Comparison of ENCODE assay signal across 1 cellular context in the genomic region with DNA sequence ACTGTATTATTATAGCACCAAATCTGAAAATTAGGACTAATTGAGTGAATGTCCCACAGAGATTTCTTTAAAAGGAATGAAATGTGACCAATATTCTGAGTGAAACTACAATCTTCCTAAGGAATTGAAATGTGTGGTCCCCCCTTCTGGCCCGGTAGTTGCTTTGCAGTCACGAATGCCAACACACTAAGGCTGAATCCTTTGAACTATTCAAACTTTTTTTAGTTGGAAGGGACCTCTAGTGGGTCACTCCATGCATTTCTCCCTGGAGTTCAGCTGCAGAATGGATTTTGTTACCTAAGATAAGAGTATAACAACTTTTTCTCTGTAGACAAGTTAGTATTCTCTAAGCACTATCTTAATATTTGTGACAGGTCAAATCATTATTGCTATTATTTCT.
TF ChIP-seq lines count a peak whose summit lies in the region.

No MANE protein-coding gene starts in this region.

TF ChIP-seq in HepG2, 621 proteins besides CTCF, POLR2A, EP300 and RAD21 (continued from another document):
- TF ChIP-seq, protein P1, sequence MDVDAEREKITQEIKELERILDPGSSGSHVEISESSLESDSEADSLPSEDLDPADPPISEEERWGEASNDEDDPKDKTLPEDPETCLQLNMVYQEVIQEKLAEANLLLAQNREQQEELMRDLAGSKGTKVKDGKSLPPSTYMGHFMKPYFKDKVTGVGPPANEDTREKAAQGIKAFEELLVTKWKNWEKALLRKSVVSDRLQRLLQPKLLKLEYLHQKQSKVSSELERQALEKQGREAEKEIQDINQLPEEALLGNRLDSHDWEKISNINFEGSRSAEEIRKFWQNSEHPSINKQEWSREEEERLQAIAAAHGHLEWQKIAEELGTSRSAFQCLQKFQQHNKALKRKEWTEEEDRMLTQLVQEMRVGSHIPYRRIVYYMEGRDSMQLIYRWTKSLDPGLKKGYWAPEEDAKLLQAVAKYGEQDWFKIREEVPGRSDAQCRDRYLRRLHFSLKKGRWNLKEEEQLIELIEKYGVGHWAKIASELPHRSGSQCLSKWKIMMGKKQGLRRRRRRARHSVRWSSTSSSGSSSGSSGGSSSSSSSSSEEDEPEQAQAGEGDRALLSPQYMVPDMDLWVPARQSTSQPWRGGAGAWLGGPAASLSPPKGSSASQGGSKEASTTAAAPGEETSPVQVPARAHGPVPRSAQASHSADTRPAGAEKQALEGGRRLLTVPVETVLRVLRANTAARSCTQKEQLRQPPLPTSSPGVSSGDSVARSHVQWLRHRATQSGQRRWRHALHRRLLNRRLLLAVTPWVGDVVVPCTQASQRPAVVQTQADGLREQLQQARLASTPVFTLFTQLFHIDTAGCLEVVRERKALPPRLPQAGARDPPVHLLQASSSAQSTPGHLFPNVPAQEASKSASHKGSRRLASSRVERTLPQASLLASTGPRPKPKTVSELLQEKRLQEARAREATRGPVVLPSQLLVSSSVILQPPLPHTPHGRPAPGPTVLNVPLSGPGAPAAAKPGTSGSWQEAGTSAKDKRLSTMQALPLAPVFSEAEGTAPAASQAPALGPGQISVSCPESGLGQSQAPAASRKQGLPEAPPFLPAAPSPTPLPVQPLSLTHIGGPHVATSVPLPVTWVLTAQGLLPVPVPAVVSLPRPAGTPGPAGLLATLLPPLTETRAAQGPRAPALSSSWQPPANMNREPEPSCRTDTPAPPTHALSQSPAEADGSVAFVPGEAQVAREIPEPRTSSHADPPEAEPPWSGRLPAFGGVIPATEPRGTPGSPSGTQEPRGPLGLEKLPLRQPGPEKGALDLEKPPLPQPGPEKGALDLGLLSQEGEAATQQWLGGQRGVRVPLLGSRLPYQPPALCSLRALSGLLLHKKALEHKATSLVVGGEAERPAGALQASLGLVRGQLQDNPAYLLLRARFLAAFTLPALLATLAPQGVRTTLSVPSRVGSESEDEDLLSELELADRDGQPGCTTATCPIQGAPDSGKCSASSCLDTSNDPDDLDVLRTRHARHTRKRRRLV (CRISPR knock-in tag; IDR thresholded peaks at IDR 0.05) = no peak
